1 cellular context compared by ENCODE assay signal in genomic region chr20:36700438-36700837, GRCh38.
TF ChIP-seq lines count a peak whose summit lies in the region.

No MANE protein-coding gene starts in this region.

TF ChIP-seq in HepG2, 621 proteins besides CTCF, POLR2A, EP300 and RAD21 (continued from another document):
- TF ChIP-seq ZNF710 (CRISPR knock-in tag; IDR thresholded peaks at IDR 0.05; ENCODE audit: borderline replicate concordance) (0 out of 2 replicates have a peak, but pooled peaks have one; percentile 36), NFIC (IDR thresholded peaks at IDR 0.05; ENCODE audit: low read length) (no peak), MTF2 (CRISPR knock-in tag; IDR thresholded peaks at IDR 0.05; ENCODE audit: borderline replicate concordance) (no peak)
